In genomic region chr1:23804183-23804582, GRCh38 we compare ENCODE assay signal across 1 cellular context.
TF ChIP-seq lines count a peak whose summit lies in the region.

No MANE protein-coding gene starts in this region.

TF ChIP-seq in GM12878, 131 proteins besides CTCF, POLR2A, EP300 and RAD21:
- TF ChIP-seq FOXM1 (IDR thresholded peaks at IDR 0.05; ENCODE audit: low read depth, low read length) (no peak), USF2 (IDR thresholded peaks at IDR 0.05; ENCODE audit: borderline replicate concordance, low read depth, low read length) (no peak), CREM (IDR thresholded peaks at IDR 0.05; ENCODE audit: low read depth) (no peak), POU2F2 (IDR thresholded peaks at IDR 0.05; ENCODE audit: borderline replicate concordance, low read depth, low read length) (no peak), ZNF217 (IDR thresholded peaks at IDR 0.05) (no peak), RAD51 (IDR thresholded peaks at IDR 0.05) (no peak), PAX8 (IDR thresholded peaks at IDR 0.05) (no peak), CBFB (IDR thresholded peaks at IDR 0.05; ENCODE audit: low read depth) (no peak), POLR2AphosphoS2 (IDR thresholded peaks at IDR 0.05; ENCODE audit: low read depth, low read length) (no peak), PAX5 (IDR thresholded peaks at IDR 0.05; ENCODE audit: borderline replicate concordance, low read depth, low read length) (no peak), JUND (IDR thresholded peaks at IDR 0.05; ENCODE audit: low read depth, low read length) (no peak), CEBPZ (IDR thresholded peaks at IDR 0.05; ENCODE audit: low read depth, low read length) (no peak), MEF2A (IDR thresholded peaks at IDR 0.05; ENCODE audit: insufficient read depth, low read depth, low read length) (no peak), ATF3 (IDR thresholded peaks at IDR 0.05; ENCODE audit: borderline replicate concordance, extremely low read depth, low read depth, low read length) (no peak), BACH1 (IDR thresholded peaks at IDR 0.05; ENCODE audit: borderline replicate concordance) (no peak), IKZF2 (IDR thresholded peaks at IDR 0.05) (no peak)
- TF ChIP-seq, protein P1, sequence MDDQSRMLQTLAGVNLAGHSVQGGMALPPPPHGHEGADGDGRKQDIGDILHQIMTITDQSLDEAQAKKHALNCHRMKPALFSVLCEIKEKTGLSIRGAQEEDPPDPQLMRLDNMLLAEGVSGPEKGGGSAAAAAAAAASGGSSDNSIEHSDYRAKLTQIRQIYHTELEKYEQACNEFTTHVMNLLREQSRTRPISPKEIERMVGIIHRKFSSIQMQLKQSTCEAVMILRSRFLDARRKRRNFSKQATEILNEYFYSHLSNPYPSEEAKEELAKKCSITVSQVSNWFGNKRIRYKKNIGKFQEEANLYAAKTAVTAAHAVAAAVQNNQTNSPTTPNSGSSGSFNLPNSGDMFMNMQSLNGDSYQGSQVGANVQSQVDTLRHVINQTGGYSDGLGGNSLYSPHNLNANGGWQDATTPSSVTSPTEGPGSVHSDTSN (IDR thresholded peaks at IDR 0.05; ENCODE audit: insufficient replicate concordance, low read depth, low read length) = no peak
